In genomic region chr15:63794271-63794670, GRCh38 we compare ENCODE assay signal across 1 cellular context.
TF ChIP-seq lines count a peak whose summit lies in the region.

No MANE protein-coding gene starts in this region.

TF ChIP-seq in K562, 482 proteins besides CTCF, POLR2A, EP300 and RAD21:
- TF ChIP-seq RCOR1 (IDR thresholded peaks at IDR 0.05; ENCODE audit: borderline replicate concordance in 1 of 2, low read depth in 2 of 2, low read length in 2 of 2) (no peak), HMBOX1 (IDR thresholded peaks at IDR 0.05) (peak; percentile 71; the same call in 1 of the 2 replicates)
TF ChIP-seq in K562: peak in this region for 1.
